8 cellular contexts compared by ENCODE assay signal in the genomic region with DNA sequence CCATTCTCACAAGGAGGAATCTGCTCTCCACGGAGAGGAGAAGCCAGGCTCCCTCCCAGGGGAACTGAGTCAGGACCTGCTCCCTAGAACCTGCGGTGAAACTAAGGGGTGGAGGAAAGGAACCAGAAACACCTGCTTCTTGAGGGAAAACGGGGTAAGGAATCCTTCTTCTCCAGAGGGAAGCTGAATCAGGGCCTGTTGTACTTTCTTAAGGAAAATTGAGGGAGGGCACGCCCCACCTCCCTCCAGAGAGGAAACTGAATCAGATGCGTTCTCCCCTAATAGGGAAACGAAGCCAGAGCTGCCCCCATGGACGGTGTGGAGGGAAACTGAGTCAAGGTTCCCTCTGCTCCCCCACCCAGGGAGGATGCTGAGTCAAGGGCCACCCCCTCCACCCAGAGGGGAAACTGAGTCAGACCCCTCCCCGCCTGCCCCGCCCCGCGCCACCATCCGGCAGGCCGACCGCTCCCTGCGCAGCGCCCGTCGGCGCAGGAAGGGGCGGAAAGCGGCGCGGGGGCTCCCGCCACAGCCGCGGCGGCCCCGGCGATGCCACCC. TPM values are rescaled to one million over a fixed set of nuclear protein-coding genes. Genes with fewer than 3 reads are reported as not detected.
DNase-seq lines count a peak whose midpoint lies in the region; TF ChIP-seq lines count a peak whose summit lies in the region.

No MANE protein-coding gene starts in this region.

- TF ChIP-seq POLR2A in ovary (IDR thresholded peaks at IDR 0.05): no peak

- H3K4me2 ChIP-seq in OCI-LY3 (ENCODE audit: low read length): peak overlapping the region; percentile 95

- peaks cover 22% of the 10 kb centered on the region for H3K79me2 ChIP-seq in OCI-LY3 (ENCODE audit: low read length)

- no peaks in the 10 kb centered on the region for H3K27me3 ChIP-seq in OCI-LY3 (ENCODE audit: low read depth, low read length)
- no peaks in the 10 kb centered on the region for H3K27me3 ChIP-seq in ovary

- H3K9me3 ChIP-seq in OCI-LY3 (ENCODE audit: insufficient read depth, low read length): no peaks in the 10 kb centered on the region
- H3K9me3 ChIP-seq in ovary: no peaks in the 10 kb centered on the region

- H3K27ac Mint-ChIP-seq in T-helper 1 cell treated with Interleukin-12 subunit alpha and Interleukin-12 subunit beta and Interleukin-4 antibody, amounts not matched to agents 30 μg/mL and 1 μg/mL, for 36 hours: peak overlapping the region; percentile 72

- TF ChIP-seq CTCF in OCI-LY3 (IDR thresholded peaks at IDR 0.05; ENCODE audit: low read depth, low read length): no peak
- no peak for TF ChIP-seq CTCF in epithelial cell of esophagus (IDR thresholded peaks at IDR 0.05; ENCODE audit: insufficient read depth, low read depth, low read length, missing control alignments)
- TF ChIP-seq CTCF in ovary (IDR thresholded peaks at IDR 0.05): no peak

- H3K27me3 Mint-ChIP-seq in T-helper 1 cell treated with Interleukin-12 subunit alpha and Interleukin-12 subunit beta and Interleukin-4 antibody, amounts not matched to agents 30 μg/mL and 1 μg/mL, for 36 hours (ENCODE audit: low read depth): no peaks in the 10 kb centered on the region

- H3K36me3 ChIP-seq in OCI-LY3 (replicated peaks; ENCODE audit: low read depth, low read length): peaks cover 38% of the 10 kb centered on the region
- H3K36me3 ChIP-seq in ovary: no peaks in the 10 kb centered on the region

- H3K9ac ChIP-seq in OCI-LY3 (ENCODE audit: low read length): peak overlapping the region; percentile 95

- peak overlapping the region; percentile 83 for H3K4me3 Mint-ChIP-seq in T-helper 1 cell treated with Interleukin-12 subunit alpha and Interleukin-12 subunit beta and Interleukin-4 antibody, amounts not matched to agents 30 μg/mL and 1 μg/mL, for 36 hours

- DNase-seq in T-helper 1 cell: no peak
- DNase-seq in epithelial cell of esophagus (ENCODE audit: low read depth): no peak
- DNase-seq in ovary: peak in 1 of 5 donors; percentile 47
- DNase-seq in SKM-1 treated with dmso at 0.1 percent for 144 hours (lab: John Stamatoyannopoulos, UW; ENCODE audit: unreplicated experiment): no peak
- DNase-seq in EL: no peak
- no peak for DNase-seq in central memory CD4-positive, alpha-beta T cell

- no peak for TF ChIP-seq EP300 in ovary (IDR thresholded peaks at IDR 0.05)

- H3K4me1 ChIP-seq in OCI-LY3 (ENCODE audit: low read length) (peaks cover 11% of the 10 kb centered on the region), ovary (ENCODE audit: insufficient read depth) (peaks cover 14% of the 10 kb centered on the region)

- no peak overlapping the region for H2AFZ ChIP-seq in OCI-LY3 (ENCODE audit: low read depth, low read length)

- H3K4me3 ChIP-seq in OCI-LY3 (ENCODE audit: low read length) (peak overlapping the region; percentile 97), epithelial cell of esophagus (ENCODE audit: low read length) (peak overlapping the region; percentile 99), ovary (peak overlapping the region; percentile 76)

- intact Hi-C loops in ovary (cut with DNase I): no loop called here

- H3K4me1 Mint-ChIP-seq in T-helper 1 cell treated with Interleukin-12 subunit alpha and Interleukin-12 subunit beta and Interleukin-4 antibody, amounts not matched to agents 30 μg/mL and 1 μg/mL, for 36 hours (ENCODE audit: low read depth): peaks cover 24% of the 10 kb centered on the region

- H4K20me1 ChIP-seq in OCI-LY3 (ENCODE audit: insufficient read depth, low read length): peaks cover 4% of the 10 kb centered on the region; the same call in 1 of the 2 replicates

- H3K27ac ChIP-seq in OCI-LY3 (ENCODE audit: low read length): peak overlapping the region; percentile 89
- H3K27ac ChIP-seq in ovary: peak overlapping the region; percentile 91 to 97

- H3K36me3 Mint-ChIP-seq in T-helper 1 cell treated with Interleukin-12 subunit alpha and Interleukin-12 subunit beta and Interleukin-4 antibody, amounts not matched to agents 30 μg/mL and 1 μg/mL, for 36 hours (ENCODE audit: low read depth): peaks cover 32% of the 10 kb centered on the region

- no peaks in the 10 kb centered on the region for H3K9me3 Mint-ChIP-seq in T-helper 1 cell treated with Interleukin-12 subunit alpha and Interleukin-12 subunit beta and Interleukin-4 antibody, amounts not matched to agents 30 μg/mL and 1 μg/mL, for 36 hours

- 1% methylated on average over 13 to 29 of the region's 29 CpGs for WGBS in ovary, 3 donors

RNA-seq across cellular contexts. Expression of a gene that starts 0.4 kb away (rescaled TPM):
- total RNA-seq in ovary: 100 to 1,000 TPM in 1 of 7 donors, 10 to 100 TPM in 6; 50.8 to 102 (median 91.6) TPM
- 10 to 100 TPM; 52.0 to 55.0 TPM for polyA plus RNA-seq in ovary

RNA-seq across cellular contexts. Expression of a gene that starts 24.4 kb away (rescaled TPM):
- total RNA-seq in ovary: 10 to 100 TPM; 15.0 to 48.2 (median 42.6) TPM
- polyA plus RNA-seq in ovary: 10 to 100 TPM; 10.0 to 26.7 TPM

RNA-seq across cellular contexts. Expression of a gene that starts 46.7 kb away (rescaled TPM):
- 10 to 100 TPM; 10.6 to 42.1 (median 28.2) TPM for total RNA-seq in ovary
- polyA plus RNA-seq in ovary: 10 to 100 TPM in 1 of 2 donors, 1 to 10 TPM in 1; 3.3 to 14.8 TPM

RNA-seq across cellular contexts. Expression of a gene that starts 48.3 kb away (rescaled TPM):
- total RNA-seq in ovary: 10 to 100 TPM; 23.2 to 51.9 (median 46.0) TPM
- polyA plus RNA-seq in ovary: 10 to 100 TPM in 1 of 2 donors, 1 to 10 TPM in 1; 6.7 to 27.9 TPM

RNA-seq across cellular contexts. Expression of a gene that starts 49.7 kb away (rescaled TPM):
- 100 to 1,000 TPM in 1 of 7 donors, 10 to 100 TPM in 6; 64.5 to 110 (median 78.2) TPM for total RNA-seq in ovary
- 10 to 100 TPM; 56.1 to 67.0 TPM for polyA plus RNA-seq in ovary
